12 cellular contexts compared by ENCODE assay signal in genomic region chr7:74364061-74364460, GRCh38.
DNase-seq lines count a peak whose midpoint lies in the region; ATAC-seq and TF ChIP-seq lines count a peak whose summit lies in the region.
"Had no signal": no experiment of that assay in that cellular context is flagged by ENCODE, and none has a peak within 500 bp of the region (broad histone marks: within the 10 kb centered on the region; RNA-seq: fewer than 3 reads in every experiment).

No MANE protein-coding gene starts in this region.

- H3K27me3 ChIP-seq in GM23338 (ENCODE audit: insufficient read depth) (no peaks in the 10 kb centered on the region), WERI-Rb-1 (ENCODE audit: insufficient read depth, low read depth, severe bottlenecking) (no peaks in the 10 kb centered on the region)

- H3K9me2 ChIP-seq in GM23338 (ENCODE audit: insufficient read depth), result no peaks in the 10 kb centered on the region

- peaks cover 5% of the 10 kb centered on the region; the same call in 1 of the 3 replicates for H3K4me1 Mint-ChIP-seq in GM23338
- H3K4me1 Mint-ChIP-seq: CD4-positive, CD25-positive, alpha-beta regulatory T cell; mesothelial cell of epicardium had no signal

- H3K27ac ChIP-seq in GM23338 (ENCODE audit: low read depth) (no peak overlapping the region), WERI-Rb-1 (no peak overlapping the region)

- DNase-seq in AG09309 (ENCODE audit: low read depth), result no peak
- DNase-seq in GM23338 (ENCODE audit: low spot score), result peak; percentile 66
- peak; percentile 32 for DNase-seq in WERI-Rb-1
- DNase-seq in iPS-NIHi7 (ENCODE audit: extremely low spot score), result peak; percentile 50
- no peak for DNase-seq in left cardiac atrium
- DNase-seq: CD4-positive, CD25-positive, alpha-beta regulatory T cell; stimulated activated CD4-positive, alpha-beta T cell treated with anti-CD3 and anti-CD28 coated beads, Interleukin-4, amount 100 ng/mL, for 4 hours had no signal

- no peak overlapping the region for H3K27ac Mint-ChIP-seq in GM23338
- H3K27ac Mint-ChIP-seq: CD4-positive, CD25-positive, alpha-beta regulatory T cell; mesothelial cell of epicardium had no signal

- TF ChIP-seq CTCF in AG09309 (IDR thresholded peaks at IDR 0.05; ENCODE audit: control insufficient read depth, insufficient read depth, low read depth, low read length, missing control alignments) (peak; percentile 19), GM23338 (conservative IDR thresholded peaks at IDR 0.05; ENCODE audit: low read depth in 2 of 2) (peak; percentile 27 to 33), WERI-Rb-1 (IDR thresholded peaks at IDR 0.05; ENCODE audit: low read depth, low read length) (peak; percentile 57)

- no peaks in the 10 kb centered on the region; the same call in 1 of the 2 replicates for H3K36me3 ChIP-seq in GM23338 (ENCODE audit: insufficient read depth)
- H3K36me3 ChIP-seq in WERI-Rb-1, result no peaks in the 10 kb centered on the region
- H3K36me3 ChIP-seq: HAP-1 had no signal

- no peaks in the 10 kb centered on the region for H3K9me3 ChIP-seq in WERI-Rb-1 (ENCODE audit: severe bottlenecking)
- H3K9me3 ChIP-seq: HAP-1 had no signal

- 0 out of 2 replicates have a peak, but pooled peaks cover 4% of the 10 kb centered on the region for H3F3A ChIP-seq in GM23338 (replicated peaks; ENCODE audit: low read depth)

- no peak overlapping the region for H2AFZ ChIP-seq in GM23338

- peaks cover 36% of the 10 kb centered on the region for H3K36me3 Mint-ChIP-seq in GM23338 (ENCODE audit: low read depth)
- H3K36me3 Mint-ChIP-seq: CD4-positive, CD25-positive, alpha-beta regulatory T cell had no signal

- H3K27me3 Mint-ChIP-seq in GM23338 (ENCODE audit: insufficient read depth, low read depth, poor library complexity), result peaks cover 5% of the 10 kb centered on the region
- H3K27me3 Mint-ChIP-seq: CD4-positive, CD25-positive, alpha-beta regulatory T cell had no signal

- ATAC-seq in GM23338, result peak; percentile 59
- ATAC-seq in GM19455 (IDR thresholded peaks at IDR 0.05; ENCODE audit: unreplicated experiment), result no peak
- no peak for ATAC-seq in HG02970 (IDR thresholded peaks at IDR 0.05; ENCODE audit: low FRiP score, unreplicated experiment)
- ATAC-seq in left cardiac atrium, result no peak
- ATAC-seq in HG03108 (IDR thresholded peaks at IDR 0.05; ENCODE audit: unreplicated experiment), result no peak

- H3K4me3 Mint-ChIP-seq in GM23338, result no peak overlapping the region
- H3K4me3 Mint-ChIP-seq: CD4-positive, CD25-positive, alpha-beta regulatory T cell; mesothelial cell of epicardium had no signal

- no peaks in the 10 kb centered on the region for H4K20me1 ChIP-seq in GM23338 (replicated peaks; ENCODE audit: insufficient read depth)

- H3K79me2 ChIP-seq in GM23338 (replicated peaks; ENCODE audit: insufficient read depth), result no peaks in the 10 kb centered on the region

- no peak overlapping the region for H3K4me2 ChIP-seq in GM23338

- H3K4me3 ChIP-seq in AG09309 (ENCODE audit: control insufficient read depth, low read depth, low read length) (no peak overlapping the region), GM23338 (no peak overlapping the region), WERI-Rb-1 (ENCODE audit: low read depth, low read length) (no peak overlapping the region)
- H3K4me3 ChIP-seq: HAP-1 had no signal

- intact Hi-C loops in left cardiac atrium (cut with DNase I), result no loop called here

- no peaks in the 10 kb centered on the region for H3K9me3 Mint-ChIP-seq in GM23338
- H3K9me3 Mint-ChIP-seq: CD4-positive, CD25-positive, alpha-beta regulatory T cell; mesothelial cell of epicardium had no signal

- no peaks in the 10 kb centered on the region for H3K4me1 ChIP-seq in GM23338 (ENCODE audit: insufficient read depth)

TF ChIP-seq in GM23338, 12 proteins besides CTCF, POLR2A, EP300 and RAD21 (continues in another document):
- no peak for TF ChIP-seq ZNF114 (CRISPR knock-in tag; IDR thresholded peaks at IDR 0.05)
- no peak for TF ChIP-seq STAT1 (IDR thresholded peaks at IDR 0.05; ENCODE audit: unreplicated experiment)
- TF ChIP-seq REST (IDR thresholded peaks at IDR 0.05; ENCODE audit: unreplicated experiment), result no peak
- TF ChIP-seq, protein P1, sequence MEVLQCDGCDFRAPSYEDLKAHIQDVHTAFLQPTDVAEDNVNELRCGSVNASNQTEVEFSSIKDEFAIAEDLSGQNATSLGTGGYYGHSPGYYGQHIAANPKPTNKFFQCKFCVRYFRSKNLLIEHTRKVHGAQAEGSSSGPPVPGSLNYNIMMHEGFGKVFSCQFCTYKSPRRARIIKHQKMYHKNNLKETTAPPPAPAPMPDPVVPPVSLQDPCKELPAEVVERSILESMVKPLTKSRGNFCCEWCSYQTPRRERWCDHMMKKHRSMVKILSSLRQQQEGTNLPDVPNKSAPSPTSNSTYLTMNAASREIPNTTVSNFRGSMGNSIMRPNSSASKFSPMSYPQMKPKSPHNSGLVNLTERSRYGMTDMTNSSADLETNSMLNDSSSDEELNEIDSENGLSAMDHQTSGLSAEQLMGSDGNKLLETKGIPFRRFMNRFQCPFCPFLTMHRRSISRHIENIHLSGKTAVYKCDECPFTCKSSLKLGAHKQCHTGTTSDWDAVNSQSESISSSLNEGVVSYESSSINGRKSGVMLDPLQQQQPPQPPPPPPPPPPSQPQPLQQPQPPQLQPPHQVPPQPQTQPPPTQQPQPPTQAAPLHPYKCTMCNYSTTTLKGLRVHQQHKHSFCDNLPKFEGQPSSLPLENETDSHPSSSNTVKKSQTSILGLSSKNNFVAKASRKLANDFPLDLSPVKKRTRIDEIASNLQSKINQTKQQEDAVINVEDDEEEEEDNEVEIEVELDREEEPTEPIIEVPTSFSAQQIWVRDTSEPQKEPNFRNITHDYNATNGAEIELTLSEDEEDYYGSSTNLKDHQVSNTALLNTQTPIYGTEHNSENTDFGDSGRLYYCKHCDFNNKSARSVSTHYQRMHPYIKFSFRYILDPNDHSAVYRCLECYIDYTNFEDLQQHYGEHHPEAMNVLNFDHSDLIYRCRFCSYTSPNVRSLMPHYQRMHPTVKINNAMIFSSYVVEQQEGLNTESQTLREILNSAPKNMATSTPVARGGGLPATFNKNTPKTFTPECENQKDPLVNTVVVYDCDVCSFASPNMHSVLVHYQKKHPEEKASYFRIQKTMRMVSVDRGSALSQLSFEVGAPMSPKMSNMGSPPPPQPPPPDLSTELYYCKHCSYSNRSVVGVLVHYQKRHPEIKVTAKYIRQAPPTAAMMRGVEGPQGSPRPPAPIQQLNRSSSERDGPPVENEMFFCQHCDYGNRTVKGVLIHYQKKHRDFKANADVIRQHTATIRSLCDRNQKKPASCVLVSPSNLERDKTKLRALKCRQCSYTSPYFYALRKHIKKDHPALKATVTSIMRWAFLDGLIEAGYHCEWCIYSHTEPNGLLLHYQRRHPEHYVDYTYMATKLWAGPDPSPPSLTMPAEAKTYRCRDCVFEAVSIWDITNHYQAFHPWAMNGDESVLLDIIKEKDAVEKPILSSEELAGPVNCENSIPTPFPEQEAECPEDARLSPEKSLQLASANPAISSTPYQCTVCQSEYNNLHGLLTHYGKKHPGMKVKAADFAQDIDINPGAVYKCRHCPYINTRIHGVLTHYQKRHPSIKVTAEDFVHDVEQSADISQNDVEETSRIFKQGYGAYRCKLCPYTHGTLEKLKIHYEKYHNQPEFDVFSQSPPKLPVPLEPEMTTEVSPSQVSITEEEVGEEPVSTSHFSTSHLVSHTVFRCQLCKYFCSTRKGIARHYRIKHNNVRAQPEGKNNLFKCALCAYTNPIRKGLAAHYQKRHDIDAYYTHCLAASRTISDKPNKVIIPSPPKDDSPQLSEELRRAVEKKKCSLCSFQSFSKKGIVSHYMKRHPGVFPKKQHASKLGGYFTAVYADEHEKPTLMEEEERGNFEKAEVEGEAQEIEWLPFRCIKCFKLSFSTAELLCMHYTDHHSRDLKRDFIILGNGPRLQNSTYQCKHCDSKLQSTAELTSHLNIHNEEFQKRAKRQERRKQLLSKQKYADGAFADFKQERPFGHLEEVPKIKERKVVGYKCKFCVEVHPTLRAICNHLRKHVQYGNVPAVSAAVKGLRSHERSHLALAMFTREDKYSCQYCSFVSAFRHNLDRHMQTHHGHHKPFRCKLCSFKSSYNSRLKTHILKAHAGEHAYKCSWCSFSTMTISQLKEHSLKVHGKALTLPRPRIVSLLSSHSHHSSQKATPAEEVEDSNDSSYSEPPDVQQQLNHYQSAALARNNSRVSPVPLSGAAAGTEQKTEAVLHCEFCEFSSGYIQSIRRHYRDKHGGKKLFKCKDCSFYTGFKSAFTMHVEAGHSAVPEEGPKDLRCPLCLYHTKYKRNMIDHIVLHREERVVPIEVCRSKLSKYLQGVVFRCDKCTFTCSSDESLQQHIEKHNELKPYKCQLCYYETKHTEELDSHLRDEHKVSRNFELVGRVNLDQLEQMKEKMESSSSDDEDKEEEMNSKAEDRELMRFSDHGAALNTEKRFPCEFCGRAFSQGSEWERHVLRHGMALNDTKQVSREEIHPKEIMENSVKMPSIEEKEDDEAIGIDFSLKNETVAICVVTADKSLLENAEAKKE (CRISPR knock-in tag; IDR thresholded peaks at IDR 0.05), result no peak
- TF ChIP-seq NANOG (IDR thresholded peaks at IDR 0.05; ENCODE audit: borderline replicate concordance), result no peak
- no peak for TF ChIP-seq POLR2AphosphoS5 (IDR thresholded peaks at IDR 0.05; ENCODE audit: low read depth)
- no peak for TF ChIP-seq CREB1 (CRISPR knock-in tag; IDR thresholded peaks at IDR 0.05; ENCODE audit: low read depth)
- no peak for TF ChIP-seq EZH2phosphoT487 (IDR thresholded peaks at IDR 0.05; ENCODE audit: unreplicated experiment)

Comparison
In these comparisons a context has a peak if more than half of its experiments do, and no peak if none do; other contexts are left out.
1. DNase-seq: peak in GM23338 (single experiment), WERI-Rb-1 (single experiment) and iPS-NIHi7 (single experiment); none in AG09309 (single experiment) and left cardiac atrium (single experiment).
2. Peak in every context shown above with its lines, with median percentiles within 50 percentile points of each other: CTCF ChIP-seq.